In the genomic region with DNA sequence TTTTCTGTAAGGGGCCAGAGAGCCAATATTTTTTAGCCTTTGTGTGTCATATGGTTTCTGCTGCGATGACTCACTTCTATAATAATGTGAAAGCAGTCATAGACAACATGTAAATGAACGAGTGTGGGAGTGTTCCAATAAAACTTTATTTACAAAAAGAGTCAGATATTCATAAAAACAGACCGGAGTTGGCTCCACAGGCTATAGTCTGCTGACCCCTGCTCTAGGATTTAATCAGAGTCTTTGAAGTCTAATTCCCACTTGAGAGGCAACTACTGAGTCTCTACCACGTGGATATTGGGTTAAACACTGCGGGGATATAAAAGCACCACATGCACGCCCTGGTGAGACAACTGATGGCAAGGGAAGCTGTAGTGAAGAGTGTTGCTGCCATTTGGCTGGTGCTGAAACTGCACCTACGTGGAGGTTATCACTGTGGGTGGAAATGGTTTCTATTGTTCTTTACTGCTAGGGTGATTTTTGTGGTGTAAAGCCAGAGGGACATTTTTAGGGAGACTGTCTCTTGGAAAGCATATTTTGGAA, we compare ENCODE assay signal across 9 cellular contexts. TPM values are rescaled to one million over a fixed set of nuclear protein-coding genes. Genes with fewer than 3 reads are reported as not detected.
DNase-seq lines count a peak whose midpoint lies in the region; ATAC-seq, FAIRE-seq and TF ChIP-seq lines count a peak whose summit lies in the region.
"Had no signal": no experiment of that assay in that cellular context is flagged by ENCODE, and none has a peak within 500 bp of the region (broad histone marks: within the 10 kb centered on the region; RNA-seq: fewer than 3 reads in every experiment).

No MANE protein-coding gene starts in this region.

- TF ChIP-seq EP300 in stomach (IDR thresholded peaks at IDR 0.05), result no peak

- H3K4me1 Mint-ChIP-seq in activated CD8-positive, alpha-beta T cell treated with anti-CD3 and anti-CD28 coated beads, Interleukin-2, amount 10 ng/mL, durations not matched to agents 7 days and 5 days (ENCODE audit: low read depth), result peaks cover 67% of the 10 kb centered on the region
- peaks cover 49% of the 10 kb centered on the region for H3K4me1 Mint-ChIP-seq in nephron progenitor cell

- DNase-seq in GM12892 (ENCODE audit: insufficient read length), result no peak
- DNase-seq in activated CD8-positive, alpha-beta T cell treated with anti-CD3 and anti-CD28 coated beads, Interleukin-2, amount 10 ng/mL, durations not matched to agents 7 days and 5 days, result no peak
- peak; percentile 6 for DNase-seq in myocyte (ENCODE audit: low read depth)
- no peak for DNase-seq in nephron progenitor cell
- no peak for DNase-seq in stomach
- no peak for DNase-seq in effector CD4-positive, alpha-beta T cell
- DNase-seq in NCI-H1436 (lab: John Stamatoyannopoulos, UW), result no peak
- DNase-seq: glutamatergic neuron had no signal

- TF ChIP-seq POLR2A in GM12892 (IDR thresholded peaks at IDR 0.05; ENCODE audit: low read depth, low read length) (peak; percentile 74), stomach (IDR thresholded peaks at IDR 0.05) (no peak)

- no peaks in the 10 kb centered on the region for H3K9me3 ChIP-seq in stomach

- H3K4me3 ChIP-seq in stomach, result no peak overlapping the region

- H3K36me3 ChIP-seq in stomach, result no peaks in the 10 kb centered on the region

- intact Hi-C loops in stomach (cut with DNase I; ENCODE audit: low total_unique reads), result no loop called here

- POLR2A ChIA-PET in activated CD8-positive, alpha-beta T cell treated with anti-CD3 and anti-CD28 coated beads, Interleukin-2, amount 10 ng/mL, durations not matched to agents 7 days and 5 days (lab: Charles Lee), result interaction anchor here (0.6 to 2.2 kb wide), 7 partner anchors 10 to 84 kb away, joined by 3 to 14 read pairs (median 3); a partner anchor contains a TSS

- TF ChIP-seq CTCF in nephron progenitor cell (IDR thresholded peaks at IDR 0.05) (no peak), stomach (IDR thresholded peaks at IDR 0.05) (no peak)

- ATAC-seq in HG02623 (IDR thresholded peaks at IDR 0.05; ENCODE audit: unreplicated experiment), result peak; percentile 39
- ATAC-seq in activated CD8-positive, alpha-beta T cell treated with anti-CD3 and anti-CD28 coated beads, Interleukin-2, amount 10 ng/mL, durations not matched to agents 7 days and 5 days, result peak; percentile 41

- WGBS in stomach, 5 donors, result 50 to 74% (median 67%) methylated on average over 7 of the region's 7 CpGs

- H3K27ac ChIP-seq in stomach, result peak overlapping the region in 1 of 5 donors; percentile 2

- H3K27me3 Mint-ChIP-seq in activated CD8-positive, alpha-beta T cell treated with anti-CD3 and anti-CD28 coated beads, Interleukin-2, amount 10 ng/mL, durations not matched to agents 7 days and 5 days (ENCODE audit: low read depth), result no peaks in the 10 kb centered on the region
- H3K27me3 Mint-ChIP-seq in nephron progenitor cell (ENCODE audit: low read depth, poor library complexity), result peaks cover 4% of the 10 kb centered on the region

- H3K36me3 Mint-ChIP-seq in activated CD8-positive, alpha-beta T cell treated with anti-CD3 and anti-CD28 coated beads, Interleukin-2, amount 10 ng/mL, durations not matched to agents 7 days and 5 days (ENCODE audit: low read depth), result no peaks in the 10 kb centered on the region
- no peaks in the 10 kb centered on the region for H3K36me3 Mint-ChIP-seq in nephron progenitor cell (ENCODE audit: low read depth)

- H3K9me3 Mint-ChIP-seq in activated CD8-positive, alpha-beta T cell treated with anti-CD3 and anti-CD28 coated beads, Interleukin-2, amount 10 ng/mL, durations not matched to agents 7 days and 5 days (ENCODE audit: insufficient read depth), result no peaks in the 10 kb centered on the region
- no peaks in the 10 kb centered on the region for H3K9me3 Mint-ChIP-seq in nephron progenitor cell

- CTCF ChIA-PET in activated CD8-positive, alpha-beta T cell treated with anti-CD3 and anti-CD28 coated beads, Interleukin-2, amount 10 ng/mL, durations not matched to agents 7 days and 5 days (lab: Charles Lee), result interaction anchor here (0.8 to 4.2 kb wide), 7 partner anchors 18 to 150 kb away, joined by 3 to 58 read pairs (median 3); a partner anchor contains a TSS

- FAIRE-seq in GM12892 (lab: Jason Lieb, UNC), result peak; percentile 96

- peaks cover 0 to 5% (median 0%) of the 10 kb centered on the region in 3 donors for H3K27me3 ChIP-seq in stomach

- peak overlapping the region; percentile 47 for H3K27ac Mint-ChIP-seq in activated CD8-positive, alpha-beta T cell treated with anti-CD3 and anti-CD28 coated beads, Interleukin-2, amount 10 ng/mL, durations not matched to agents 7 days and 5 days
- H3K27ac Mint-ChIP-seq in nephron progenitor cell, result no peak overlapping the region

- no peak overlapping the region for H3K4me3 Mint-ChIP-seq in activated CD8-positive, alpha-beta T cell treated with anti-CD3 and anti-CD28 coated beads, Interleukin-2, amount 10 ng/mL, durations not matched to agents 7 days and 5 days
- H3K4me3 Mint-ChIP-seq in nephron progenitor cell, result no peak overlapping the region

- H3K4me1 ChIP-seq in stomach, result peaks cover 0 to 24% (median 3%) of the 10 kb centered on the region in 4 donors

RNA-seq across cellular contexts. Expression of a gene that starts 3.6 kb away (rescaled TPM):
- polyA plus RNA-seq in GM12892 (2012; ENCODE audit: missing spikeins), result 23.4 TPM
- total RNA-seq in activated CD8-positive, alpha-beta T cell treated with anti-CD3 and anti-CD28 coated beads, Interleukin-2, amount 10 ng/mL, durations not matched to agents 7 days and 5 days, result 10 to 100 TPM in 1 of 2 experiments, 1 to 10 TPM in 1; 8.0 to 10.6 TPM
- total RNA-seq in myocyte, result 0.13 TPM in 1 of 2 replicates, not detected in the other
- 20.5 TPM for polyA plus RNA-seq in myocyte (2012)
- total RNA-seq in stomach, result 10 to 100 TPM in 1 of 5 donors, 1 to 10 TPM in 1, not detected in 3; 2.2 to 26.2 TPM
- polyA plus RNA-seq in stomach, result 1 to 10 TPM; 2.0 to 5.2 (median 5.0) TPM
